Comparison of ENCODE assay signal across 8 cellular contexts in the genomic region with DNA sequence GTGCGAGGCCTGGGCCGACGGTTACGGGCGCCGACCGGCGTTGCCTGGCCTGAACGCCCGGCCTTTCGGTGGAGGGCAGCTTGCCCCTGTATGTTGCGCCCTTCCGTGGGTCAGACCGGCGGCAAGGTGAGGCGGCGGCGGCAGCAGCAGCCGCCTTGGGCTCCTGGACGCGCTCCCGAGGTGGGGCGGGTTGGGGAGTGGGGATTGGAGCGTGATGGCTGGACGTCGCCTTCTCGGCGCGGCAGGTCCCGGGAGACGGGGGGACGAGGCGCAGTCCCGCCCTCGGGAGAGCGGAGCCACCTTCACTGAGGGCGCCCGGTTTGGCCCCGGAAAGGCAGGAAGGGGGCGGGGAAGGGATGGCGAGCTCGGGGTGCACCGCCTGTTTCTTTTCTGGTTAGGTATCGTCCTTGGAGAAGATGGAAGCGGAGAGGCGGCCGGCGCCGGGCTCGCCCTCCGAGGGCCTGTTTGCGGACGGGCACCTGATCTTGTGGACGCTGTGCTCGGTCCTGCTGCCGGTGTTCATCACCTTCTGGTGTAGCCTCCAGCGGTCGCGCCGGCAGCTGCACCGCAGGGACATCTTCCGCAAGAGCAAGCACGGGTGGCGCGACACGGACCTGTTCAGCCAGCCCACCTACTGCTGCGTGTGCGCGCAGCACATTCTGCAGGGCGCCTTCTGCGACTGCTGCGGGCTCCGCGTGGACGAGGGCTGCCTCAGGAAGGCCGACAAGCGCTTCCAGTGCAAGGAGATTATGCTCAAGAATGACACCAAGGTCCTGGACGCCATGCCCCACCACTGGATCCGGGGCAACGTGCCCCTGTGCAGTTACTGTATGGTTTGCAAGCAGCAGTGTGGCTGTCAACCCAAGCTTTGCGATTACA. TPM values are rescaled to one million over a fixed set of nuclear protein-coding genes. Genes with fewer than 3 reads are reported as not detected.
DNase-seq lines count a peak whose midpoint lies in the region; ATAC-seq, FAIRE-seq and TF ChIP-seq lines count a peak whose summit lies in the region.

No MANE protein-coding gene starts in this region.

- ATAC-seq in HG02884 (IDR thresholded peaks at IDR 0.05; ENCODE audit: unreplicated experiment) (peak; percentile 26), mucosa of descending colon (peak; percentile 47)
- ATAC-seq in activated CD8-positive, alpha-beta T cell treated with anti-CD3 and anti-CD28 coated beads for 36 hours = peak; percentile 38

- peak overlapping the region; percentile 94 for H3K27ac Mint-ChIP-seq in activated CD8-positive, alpha-beta T cell treated with anti-CD3 and anti-CD28 coated beads for 36 hours

- peak overlapping the region; percentile 94 for H3K4me3 Mint-ChIP-seq in activated CD8-positive, alpha-beta T cell treated with anti-CD3 and anti-CD28 coated beads for 36 hours

- H3K36me3 Mint-ChIP-seq in activated CD8-positive, alpha-beta T cell treated with anti-CD3 and anti-CD28 coated beads for 36 hours (ENCODE audit: low read depth) = peaks cover 47% of the 10 kb centered on the region

- peaks cover 23% of the 10 kb centered on the region for H3K4me1 ChIP-seq in mucosa of descending colon (ENCODE audit: low read depth)

- FAIRE-seq in GM18507 (lab: Jason Lieb, UNC) = peak; percentile 81

- H3K9me3 ChIP-seq in mucosa of descending colon = no peaks in the 10 kb centered on the region

- intact Hi-C loops in activated CD8-positive, alpha-beta T cell treated with anti-CD3 and anti-CD28 coated beads for 36 hours (cut with micrococcal nuclease) = no loop called here
- intact Hi-C loops in mucosa of descending colon (cut with DNase I, micrococcal nuclease) = no loop called here

- H3K36me3 ChIP-seq in mucosa of descending colon (ENCODE audit: low read depth) = no peaks in the 10 kb centered on the region

- DNase-seq in GM18507 (ENCODE audit: extremely low spot score, insufficient read length, low read depth) (peak; percentile 8), NCI-H2196 treated with DMSO at 0.1 percent for 48 hours (lab: John Stamatoyannopoulos, UW; ENCODE audit: unreplicated experiment) (peak; percentile 17), mucosa of descending colon (peak; percentile 62 to 88 (median 80)), SHP77 treated with DMSO at 0.1 percent for 48 hours (lab: John Stamatoyannopoulos, UW) (no peak)
- peak; percentile 85 for DNase-seq in activated CD8-positive, alpha-beta T cell treated with anti-CD3 and anti-CD28 coated beads for 36 hours
- peak; percentile 57 for DNase-seq in effector CD8-positive, alpha-beta T cell (lab: John Stamatoyannopoulos, UW)
- DNase-seq in stimulated activated CD8-positive, alpha-beta memory T cell treated with anti-CD3 and anti-CD28 coated beads, Interleukin-4, amount 100 ng/mL, for 1 hour (ENCODE audit: low read depth in 2 of 2, low spot score in 1 of 2) = peak; percentile 34 to 40

- POLR2A ChIA-PET in activated CD8-positive, alpha-beta T cell treated with anti-CD3 and anti-CD28 coated beads for 36 hours (lab: Charles Lee) = interaction anchor here (0.7 to 2.0 kb wide), 16 partner anchors 9 to 241 kb away, joined by 3 to 6 read pairs (median 4); partner anchors contain the start of genes COIL, NOG and TRIM25

- TF ChIP-seq CTCF in activated CD8-positive, alpha-beta T cell treated with anti-CD3 and anti-CD28 coated beads for 36 hours (IDR thresholded peaks at IDR 0.05) = no peak
- peak; percentile 25 for TF ChIP-seq CTCF in mucosa of descending colon (IDR thresholded peaks at IDR 0.05)

- H3K9me3 Mint-ChIP-seq in activated CD8-positive, alpha-beta T cell treated with anti-CD3 and anti-CD28 coated beads for 36 hours = no peaks in the 10 kb centered on the region

- CTCF ChIA-PET in activated CD8-positive, alpha-beta T cell treated with anti-CD3 and anti-CD28 coated beads for 36 hours (lab: Charles Lee) = interaction anchor here (1.0 to 2.9 kb wide), 8 partner anchors 7 to 88 kb away, joined by 3 to 21 read pairs (median 4); partner anchors contain the start of gene TRIM25

- H3K4me1 Mint-ChIP-seq in activated CD8-positive, alpha-beta T cell treated with anti-CD3 and anti-CD28 coated beads for 36 hours (ENCODE audit: low read depth) = peaks cover 57% of the 10 kb centered on the region

- H3K27me3 Mint-ChIP-seq in activated CD8-positive, alpha-beta T cell treated with anti-CD3 and anti-CD28 coated beads for 36 hours = no peaks in the 10 kb centered on the region

- peak overlapping the region; percentile 56 for H3K4me3 ChIP-seq in mucosa of descending colon

RNA-seq across cellular contexts. Expression of gene DGKE, which starts 0.7 kb away (rescaled TPM):
- total RNA-seq in activated CD8-positive, alpha-beta T cell treated with anti-CD3 and anti-CD28 coated beads for 36 hours = 10 to 100 TPM; 25.1 to 29.0 TPM
- 10 to 100 TPM in 1 of 3 donors, 1 to 10 TPM in 2; 5.8 to 22.2 (median 9.8) TPM for total RNA-seq in mucosa of descending colon

RNA-seq across cellular contexts. Expression of gene C17orf67, which starts 0.9 kb away (rescaled TPM):
- 1 to 10 TPM; 2.3 TPM for total RNA-seq in activated CD8-positive, alpha-beta T cell treated with anti-CD3 and anti-CD28 coated beads for 36 hours
- 1 to 10 TPM; 1.1 to 3.4 (median 1.1) TPM for total RNA-seq in mucosa of descending colon
